ENCODE assay signal across 2 cellular contexts in the genomic region with DNA sequence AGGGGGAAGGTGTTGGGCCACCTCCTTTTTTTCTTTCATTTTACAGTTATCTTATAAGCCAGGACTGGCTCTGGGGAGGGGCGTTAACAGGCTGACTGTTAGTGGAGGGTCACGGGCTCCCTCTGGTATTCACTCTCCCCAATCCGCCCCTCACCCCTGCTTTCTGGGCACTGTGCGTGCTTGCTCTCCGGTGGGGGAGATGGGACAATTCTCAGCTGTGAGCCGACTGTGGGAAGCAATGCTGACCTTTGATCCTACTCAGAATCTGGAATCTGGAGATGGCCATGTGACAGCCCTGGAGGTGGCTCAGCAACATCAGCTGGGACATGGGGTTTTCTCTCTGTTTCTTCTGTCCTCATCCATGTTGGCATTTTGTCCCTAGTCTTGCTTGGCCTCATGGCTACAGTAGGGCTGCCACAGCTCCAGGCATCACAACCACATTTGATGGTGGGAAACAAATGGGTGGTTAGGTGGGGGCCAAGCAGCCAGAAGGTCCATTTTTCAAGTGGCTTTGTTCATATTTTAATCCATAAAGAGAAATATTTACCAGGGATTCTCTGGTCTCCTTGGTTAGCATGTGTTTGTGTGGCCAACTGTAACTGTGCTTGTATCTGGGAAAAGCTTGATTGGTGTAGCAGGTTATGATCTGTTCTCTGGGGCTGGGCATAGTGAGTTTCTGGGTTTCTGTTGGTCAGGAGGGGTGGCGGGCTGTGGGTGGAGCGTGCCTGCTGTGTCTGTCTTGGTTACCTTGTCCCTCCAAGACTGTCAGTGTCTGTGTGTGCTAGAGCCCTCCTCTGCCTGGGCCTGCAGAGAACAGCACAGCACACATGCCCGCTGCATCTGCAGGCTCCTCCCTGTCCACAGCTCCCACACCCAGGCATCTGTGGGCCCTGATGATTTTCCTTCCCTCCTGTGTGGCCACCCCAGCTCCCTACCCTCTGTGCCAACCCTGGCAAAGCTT.
A peak's percentile ranks its signal among the peaks of the same experiment; 100 is the strongest.
TF ChIP-seq lines count a peak whose summit lies in the region.

No MANE protein-coding gene starts in this region.

TF ChIP-seq in K562, 482 proteins besides CTCF, POLR2A, EP300 and RAD21:
- TF ChIP-seq RBM25 (IDR thresholded peaks at IDR 0.05; ENCODE audit: low read depth, low read length, severe bottlenecking) (peak; percentile 90), FOXO4 (CRISPR knock-in tag; IDR thresholded peaks at IDR 0.05) (no peak), SMARCA5 (IDR thresholded peaks at IDR 0.05) (peak; percentile 76; the same call in 1 of the 2 replicates)
TF ChIP-seq in K562: peak in this region for 2.

TF ChIP-seq in HepG2, 621 proteins besides CTCF, POLR2A, EP300 and RAD21 (continues in another document):
- no peak for TF ChIP-seq MLX (CRISPR knock-in tag; IDR thresholded peaks at IDR 0.05)
- no peak for TF ChIP-seq ZNF570 (CRISPR knock-in tag; IDR thresholded peaks at IDR 0.05; ENCODE audit: borderline replicate concordance)
- TF ChIP-seq, protein P1, sequence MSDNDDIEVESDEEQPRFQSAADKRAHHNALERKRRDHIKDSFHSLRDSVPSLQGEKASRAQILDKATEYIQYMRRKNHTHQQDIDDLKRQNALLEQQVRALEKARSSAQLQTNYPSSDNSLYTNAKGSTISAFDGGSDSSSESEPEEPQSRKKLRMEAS (IDR thresholded peaks at IDR 0.05) = peak; percentile 33; the same call in 1 of the 2 replicates
- TF ChIP-seq ZFP62 (CRISPR knock-in tag; IDR thresholded peaks at IDR 0.05) = no peak
- TF ChIP-seq MTA3 (CRISPR knock-in tag; IDR thresholded peaks at IDR 0.05) = no peak
- peak in 1 of 2 experiments; percentile 17; a peak in 1 of 4 replicates for TF ChIP-seq NR2F1 (CRISPR knock-in tag; IDR thresholded peaks at IDR 0.05)
- no peak for TF ChIP-seq ZZZ3 (CRISPR knock-in tag; IDR thresholded peaks at IDR 0.05; ENCODE audit: borderline replicate concordance)
- peak; percentile 95 for TF ChIP-seq ZSCAN25 (CRISPR knock-in tag; IDR thresholded peaks at IDR 0.05)
- TF ChIP-seq HOXD1 (CRISPR knock-in tag; IDR thresholded peaks at IDR 0.05) = no peak
- TF ChIP-seq HMGXB4 (CRISPR knock-in tag; IDR thresholded peaks at IDR 0.05; ENCODE audit: borderline replicate concordance in 1 of 2, low read depth in 1 of 2) = no peak
- TF ChIP-seq ISL2 (CRISPR knock-in tag; IDR thresholded peaks at IDR 0.05) = no peak
- peak; percentile 47 for TF ChIP-seq GATAD2A (CRISPR knock-in tag; IDR thresholded peaks at IDR 0.05)
- 0 out of 2 replicates have a peak, but pooled peaks have one; percentile 23 for TF ChIP-seq KDM6A (CRISPR knock-in tag; IDR thresholded peaks at IDR 0.05; ENCODE audit: low read depth)
- no peak for TF ChIP-seq UBTF (CRISPR knock-in tag; IDR thresholded peaks at IDR 0.05)
- TF ChIP-seq THYN1 (CRISPR knock-in tag; IDR thresholded peaks at IDR 0.05; ENCODE audit: borderline replicate concordance, low read depth) = no peak
- TF ChIP-seq, protein P2, sequence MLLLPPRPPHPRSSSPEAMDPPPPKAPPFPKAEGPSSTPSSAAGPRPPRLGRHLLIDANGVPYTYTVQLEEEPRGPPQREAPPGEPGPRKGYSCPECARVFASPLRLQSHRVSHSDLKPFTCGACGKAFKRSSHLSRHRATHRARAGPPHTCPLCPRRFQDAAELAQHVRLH (CRISPR knock-in tag; IDR thresholded peaks at IDR 0.05; ENCODE audit: borderline replicate concordance, low read depth) = 0 out of 2 replicates have a peak, but pooled peaks have one; percentile 26
- no peak for TF ChIP-seq ZNF672 (CRISPR knock-in tag; IDR thresholded peaks at IDR 0.05)
- 0 out of 2 replicates have a peak, but pooled peaks have one; percentile 20 for TF ChIP-seq HOXA3 (CRISPR knock-in tag; IDR thresholded peaks at IDR 0.05)
- TF ChIP-seq ZNF10 (CRISPR knock-in tag; IDR thresholded peaks at IDR 0.05; ENCODE audit: borderline replicate concordance, low read depth) = no peak
- no peak for TF ChIP-seq SOX13 (IDR thresholded peaks at IDR 0.05)
- TF ChIP-seq SOX13 (CRISPR knock-in tag; conservative IDR thresholded peaks at IDR 0.05 in 1 of 2, IDR thresholded peaks at IDR 0.05 in 1 of 2) = peak in 1 of 2 experiments; percentile 36; a peak in 1 of 4 replicates
- TF ChIP-seq KDM1A (CRISPR knock-in tag; IDR thresholded peaks at IDR 0.05) = peak; percentile 95
- no peak for TF ChIP-seq ERF (CRISPR knock-in tag; IDR thresholded peaks at IDR 0.05)
- TF ChIP-seq TFAP4 (IDR thresholded peaks at IDR 0.05; ENCODE audit: borderline replicate concordance, low read depth) = peak; percentile 89; the same call in 1 of the 2 replicates
- no peak for TF ChIP-seq MEIS2 (CRISPR knock-in tag; IDR thresholded peaks at IDR 0.05)
- peak; percentile 32; the same call in 1 of the 2 replicates for TF ChIP-seq POGZ (CRISPR knock-in tag; IDR thresholded peaks at IDR 0.05)
- TF ChIP-seq TAF1 (CRISPR knock-in tag; IDR thresholded peaks at IDR 0.05) = no peak
- TF ChIP-seq ZNF318 (CRISPR knock-in tag; IDR thresholded peaks at IDR 0.05) = 0 out of 2 replicates have a peak, but pooled peaks have one; percentile 72
- TF ChIP-seq NFAT5 (CRISPR knock-in tag; IDR thresholded peaks at IDR 0.05) = no peak
- no peak for TF ChIP-seq ZNF615 (CRISPR knock-in tag; IDR thresholded peaks at IDR 0.05; ENCODE audit: borderline replicate concordance)
- no peak for TF ChIP-seq EZH2 (conservative IDR thresholded peaks at IDR 0.05; ENCODE audit: low read depth, low read length)
- no peak for TF ChIP-seq ZNF205 (CRISPR knock-in tag; IDR thresholded peaks at IDR 0.05)
- TF ChIP-seq ZFX (CRISPR knock-in tag; IDR thresholded peaks at IDR 0.05; ENCODE audit: low read depth) = no peak
